In the genomic region with DNA sequence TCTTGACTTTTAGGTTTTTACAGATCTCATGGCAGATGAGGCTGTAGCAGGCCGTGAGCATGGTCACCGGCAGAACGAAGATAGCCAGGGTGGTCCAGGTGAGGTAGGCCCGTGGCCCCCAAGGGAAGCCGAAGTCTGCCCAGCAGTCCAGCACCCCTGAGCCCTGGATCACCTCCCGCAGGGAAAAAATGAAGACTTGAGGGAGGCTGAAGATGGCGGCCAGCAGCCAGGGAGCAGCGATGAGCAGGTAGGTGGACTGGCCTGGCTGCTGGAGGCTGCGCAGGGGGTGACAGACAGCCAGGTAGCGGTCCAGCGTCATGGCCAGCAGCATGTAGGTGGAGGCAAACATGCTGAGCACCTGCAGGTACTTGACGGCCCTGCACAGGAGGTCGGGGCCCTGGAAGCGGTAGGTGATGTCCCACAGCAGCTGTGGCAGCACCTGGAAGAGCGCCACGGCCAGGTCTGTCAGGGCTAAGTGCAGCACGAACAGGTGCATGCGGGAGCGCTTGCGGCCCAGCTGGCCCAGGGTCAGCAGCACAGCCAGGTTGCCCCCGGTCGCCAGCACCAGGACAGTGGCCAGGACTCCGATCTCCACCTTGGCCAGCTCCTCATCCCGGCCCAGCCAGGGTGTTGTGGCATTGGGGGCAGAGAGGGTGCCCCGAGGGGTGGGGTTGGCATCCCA, we compare ENCODE assay signal across 1 cellular context.
TF ChIP-seq lines count a peak whose summit lies in the region.

No MANE protein-coding gene starts in this region.

TF ChIP-seq in GM23338, 12 proteins besides CTCF, POLR2A, EP300 and RAD21 (continued from another document):
- TF ChIP-seq, protein P1, sequence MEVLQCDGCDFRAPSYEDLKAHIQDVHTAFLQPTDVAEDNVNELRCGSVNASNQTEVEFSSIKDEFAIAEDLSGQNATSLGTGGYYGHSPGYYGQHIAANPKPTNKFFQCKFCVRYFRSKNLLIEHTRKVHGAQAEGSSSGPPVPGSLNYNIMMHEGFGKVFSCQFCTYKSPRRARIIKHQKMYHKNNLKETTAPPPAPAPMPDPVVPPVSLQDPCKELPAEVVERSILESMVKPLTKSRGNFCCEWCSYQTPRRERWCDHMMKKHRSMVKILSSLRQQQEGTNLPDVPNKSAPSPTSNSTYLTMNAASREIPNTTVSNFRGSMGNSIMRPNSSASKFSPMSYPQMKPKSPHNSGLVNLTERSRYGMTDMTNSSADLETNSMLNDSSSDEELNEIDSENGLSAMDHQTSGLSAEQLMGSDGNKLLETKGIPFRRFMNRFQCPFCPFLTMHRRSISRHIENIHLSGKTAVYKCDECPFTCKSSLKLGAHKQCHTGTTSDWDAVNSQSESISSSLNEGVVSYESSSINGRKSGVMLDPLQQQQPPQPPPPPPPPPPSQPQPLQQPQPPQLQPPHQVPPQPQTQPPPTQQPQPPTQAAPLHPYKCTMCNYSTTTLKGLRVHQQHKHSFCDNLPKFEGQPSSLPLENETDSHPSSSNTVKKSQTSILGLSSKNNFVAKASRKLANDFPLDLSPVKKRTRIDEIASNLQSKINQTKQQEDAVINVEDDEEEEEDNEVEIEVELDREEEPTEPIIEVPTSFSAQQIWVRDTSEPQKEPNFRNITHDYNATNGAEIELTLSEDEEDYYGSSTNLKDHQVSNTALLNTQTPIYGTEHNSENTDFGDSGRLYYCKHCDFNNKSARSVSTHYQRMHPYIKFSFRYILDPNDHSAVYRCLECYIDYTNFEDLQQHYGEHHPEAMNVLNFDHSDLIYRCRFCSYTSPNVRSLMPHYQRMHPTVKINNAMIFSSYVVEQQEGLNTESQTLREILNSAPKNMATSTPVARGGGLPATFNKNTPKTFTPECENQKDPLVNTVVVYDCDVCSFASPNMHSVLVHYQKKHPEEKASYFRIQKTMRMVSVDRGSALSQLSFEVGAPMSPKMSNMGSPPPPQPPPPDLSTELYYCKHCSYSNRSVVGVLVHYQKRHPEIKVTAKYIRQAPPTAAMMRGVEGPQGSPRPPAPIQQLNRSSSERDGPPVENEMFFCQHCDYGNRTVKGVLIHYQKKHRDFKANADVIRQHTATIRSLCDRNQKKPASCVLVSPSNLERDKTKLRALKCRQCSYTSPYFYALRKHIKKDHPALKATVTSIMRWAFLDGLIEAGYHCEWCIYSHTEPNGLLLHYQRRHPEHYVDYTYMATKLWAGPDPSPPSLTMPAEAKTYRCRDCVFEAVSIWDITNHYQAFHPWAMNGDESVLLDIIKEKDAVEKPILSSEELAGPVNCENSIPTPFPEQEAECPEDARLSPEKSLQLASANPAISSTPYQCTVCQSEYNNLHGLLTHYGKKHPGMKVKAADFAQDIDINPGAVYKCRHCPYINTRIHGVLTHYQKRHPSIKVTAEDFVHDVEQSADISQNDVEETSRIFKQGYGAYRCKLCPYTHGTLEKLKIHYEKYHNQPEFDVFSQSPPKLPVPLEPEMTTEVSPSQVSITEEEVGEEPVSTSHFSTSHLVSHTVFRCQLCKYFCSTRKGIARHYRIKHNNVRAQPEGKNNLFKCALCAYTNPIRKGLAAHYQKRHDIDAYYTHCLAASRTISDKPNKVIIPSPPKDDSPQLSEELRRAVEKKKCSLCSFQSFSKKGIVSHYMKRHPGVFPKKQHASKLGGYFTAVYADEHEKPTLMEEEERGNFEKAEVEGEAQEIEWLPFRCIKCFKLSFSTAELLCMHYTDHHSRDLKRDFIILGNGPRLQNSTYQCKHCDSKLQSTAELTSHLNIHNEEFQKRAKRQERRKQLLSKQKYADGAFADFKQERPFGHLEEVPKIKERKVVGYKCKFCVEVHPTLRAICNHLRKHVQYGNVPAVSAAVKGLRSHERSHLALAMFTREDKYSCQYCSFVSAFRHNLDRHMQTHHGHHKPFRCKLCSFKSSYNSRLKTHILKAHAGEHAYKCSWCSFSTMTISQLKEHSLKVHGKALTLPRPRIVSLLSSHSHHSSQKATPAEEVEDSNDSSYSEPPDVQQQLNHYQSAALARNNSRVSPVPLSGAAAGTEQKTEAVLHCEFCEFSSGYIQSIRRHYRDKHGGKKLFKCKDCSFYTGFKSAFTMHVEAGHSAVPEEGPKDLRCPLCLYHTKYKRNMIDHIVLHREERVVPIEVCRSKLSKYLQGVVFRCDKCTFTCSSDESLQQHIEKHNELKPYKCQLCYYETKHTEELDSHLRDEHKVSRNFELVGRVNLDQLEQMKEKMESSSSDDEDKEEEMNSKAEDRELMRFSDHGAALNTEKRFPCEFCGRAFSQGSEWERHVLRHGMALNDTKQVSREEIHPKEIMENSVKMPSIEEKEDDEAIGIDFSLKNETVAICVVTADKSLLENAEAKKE (CRISPR knock-in tag; IDR thresholded peaks at IDR 0.05), result no peak
